ENCODE assay signal across 9 cellular contexts in genomic region chr18:76621782-76622495, GRCh38.
DNase-seq lines count a peak whose midpoint lies in the region; ATAC-seq and TF ChIP-seq lines count a peak whose summit lies in the region.
"Had no signal": no experiment of that assay in that cellular context is flagged by ENCODE, and none has a peak within 500 bp of the region (broad histone marks: within the 10 kb centered on the region; RNA-seq: fewer than 3 reads in every experiment).

No MANE protein-coding gene starts in this region.

- H3K4me1 ChIP-seq in BE2C (no peaks in the 10 kb centered on the region), lower lobe of right lung (peaks cover 34% of the 10 kb centered on the region)

- no peaks in the 10 kb centered on the region for H3K9me3 ChIP-seq in BE2C
- H3K9me3 ChIP-seq in lower lobe of right lung: no peaks in the 10 kb centered on the region

- DNase-seq in BE2C: no peak
- peak; percentile 2 for DNase-seq in NCI-H1105 (lab: John Stamatoyannopoulos, UW)
- peak; percentile 32 for DNase-seq in brain microvascular endothelial cell
- DNase-seq in lower lobe of right lung: no peak
- DNase-seq in HuH-7.5 (ENCODE audit: low spot score): no peak
- no peak for DNase-seq in Kasumi-1 (lab: John Stamatoyannopoulos, UW)
- DNase-seq in erythroblast (lab: John Stamatoyannopoulos, UW): no peak
- DNase-seq in RKO (ENCODE audit: low spot score): no peak
- DNase-seq: amniotic stem cell had no signal

- H3K36me3 ChIP-seq in BE2C (no peaks in the 10 kb centered on the region), brain microvascular endothelial cell (replicated peaks) (no peaks in the 10 kb centered on the region), lower lobe of right lung (no peaks in the 10 kb centered on the region)

- H3K27ac ChIP-seq in brain microvascular endothelial cell (no peak overlapping the region), lower lobe of right lung (no peak overlapping the region)

- in situ Hi-C loops in brain microvascular endothelial cell (cut with HindIII; ENCODE audit: low pct_ligation_motif_present, low sequenced_read_pairs): no loop called here

- TF ChIP-seq CTCF in BE2C (IDR thresholded peaks at IDR 0.05; ENCODE audit: low read depth, low read length) (no peak), brain microvascular endothelial cell (IDR thresholded peaks at IDR 0.05; ENCODE audit: low read depth, low read length, missing control alignments) (no peak), lower lobe of right lung (IDR thresholded peaks at IDR 0.05) (no peak)

- no peak for TF ChIP-seq POLR2A in erythroblast (IDR thresholded peaks at IDR 0.05; ENCODE audit: low read length)

- peak overlapping the region; percentile 26; the same call in 1 of the 2 replicates for H3K4me3 ChIP-seq in BE2C (ENCODE audit: low read depth, low read length)
- H3K4me3 ChIP-seq in brain microvascular endothelial cell (ENCODE audit: low read depth, low read length): peak overlapping the region; percentile 22
- peak overlapping the region; percentile 51 for H3K4me3 ChIP-seq in lower lobe of right lung

- no peaks in the 10 kb centered on the region for H3K27me3 ChIP-seq in BE2C
- H3K27me3 ChIP-seq in brain microvascular endothelial cell (replicated peaks): no peaks in the 10 kb centered on the region
- no peaks in the 10 kb centered on the region for H3K27me3 ChIP-seq in lower lobe of right lung (ENCODE audit: low read depth)

- intact Hi-C loops in lower lobe of right lung (cut with DNase I): no loop called here

- ATAC-seq in lower lobe of right lung: peak; percentile 6 to 50

Comparison
In these comparisons a context has a peak if more than half of its experiments do, and no peak if none do; other contexts are left out.
1. DNase-seq: peak in NCI-H1105 (single experiment) and brain microvascular endothelial cell (single experiment); none in BE2C (single experiment), lower lobe of right lung (single experiment), HuH-7.5 (single experiment), Kasumi-1 (0 of 2), erythroblast (0 of 2) and RKO (single experiment).
2. Peak in every context shown above with its lines, with median percentiles within 50 percentile points of each other: H3K4me3 ChIP-seq.